In genomic region chr5:92554447-92555085, GRCh38 we compare ENCODE assay signal across 1 cellular context.
TF ChIP-seq lines count a peak whose summit lies in the region.

No MANE protein-coding gene starts in this region.

TF ChIP-seq in WTC11, 78 proteins besides CTCF, POLR2A, EP300 and RAD21 (continued from another document):
- no peak for TF ChIP-seq E2F5 (CRISPR knock-in tag; IDR thresholded peaks at IDR 0.05)
- TF ChIP-seq FOXK1 (CRISPR knock-in tag; IDR thresholded peaks at IDR 0.05): no peak
- TF ChIP-seq HMGXB4 (CRISPR knock-in tag; IDR thresholded peaks at IDR 0.05): no peak
